Comparison of ENCODE assay signal across 1 cellular context in genomic region chr12:53276511-53276910, GRCh38.
TF ChIP-seq lines count a peak whose summit lies in the region.

No MANE protein-coding gene starts in this region.

TF ChIP-seq in K562, 482 proteins besides CTCF, POLR2A, EP300 and RAD21:
- TF ChIP-seq TCF15 (CRISPR knock-in tag; IDR thresholded peaks at IDR 0.05) (no peak), BHLHE40 (IDR thresholded peaks at IDR 0.05; ENCODE audit: low read length) (no peak), MBD2 (IDR thresholded peaks at IDR 0.05; ENCODE audit: borderline replicate concordance, low read depth) (no peak), POLR2G (IDR thresholded peaks at IDR 0.05; ENCODE audit: low read depth, low read length) (peak; percentile 37; the same call in 1 of the 2 replicates), ID3 (CRISPR knock-in tag; IDR thresholded peaks at IDR 0.05) (no peak), ID3 (tag; IDR thresholded peaks at IDR 0.05) (no peak), ZKSCAN1 (IDR thresholded peaks at IDR 0.05; ENCODE audit: low read depth, low read length) (no peak), CEBPB (tag; IDR thresholded peaks at IDR 0.05) (no peak)
TF ChIP-seq in K562: peak in this region for 1.
